8 cellular contexts compared by ENCODE assay signal in genomic region chr2:233418761-233419625, GRCh38.
DNase-seq lines count a peak whose midpoint lies in the region; ATAC-seq and TF ChIP-seq lines count a peak whose summit lies in the region.

No MANE protein-coding gene starts in this region.

- ATAC-seq in GM19023 (IDR thresholded peaks at IDR 0.05; ENCODE audit: unreplicated experiment) (peak; percentile 46), HG03159 (IDR thresholded peaks at IDR 0.05; ENCODE audit: unreplicated experiment) (peak; percentile 44)

- H4K20me1 ChIP-seq in smooth muscle cell (ENCODE audit: low read depth), result no peaks in the 10 kb centered on the region

- peak overlapping the region in 3 of 4 donors; percentile 47 to 62 (median 49) for H3K27ac ChIP-seq in esophagus squamous epithelium
- H3K27ac ChIP-seq in smooth muscle cell (ENCODE audit: low read depth), result peak overlapping the region; percentile 72

- H3K4me3 ChIP-seq in esophagus squamous epithelium (peak overlapping the region in 2 of 4 donors; percentile 3 to 32), smooth muscle cell (no peak overlapping the region)

- no peak for TF ChIP-seq POLR2A in esophagus squamous epithelium (IDR thresholded peaks at IDR 0.05)

- H3K27me3 ChIP-seq in esophagus squamous epithelium (no peaks in the 10 kb centered on the region), smooth muscle cell (ENCODE audit: low read depth) (no peaks in the 10 kb centered on the region)

- WGBS in esophagus squamous epithelium, 2 donors, result 63 to 69% methylated on average over 10 to 12 of the region's 19 CpGs
- WGBS in smooth muscle cell (ENCODE audit: low lambda C conversion rate), result 81% methylated on average over 19 of the region's 19 CpGs

- H3K9me3 ChIP-seq in esophagus squamous epithelium, result no peaks in the 10 kb centered on the region
- no peaks in the 10 kb centered on the region for H3K9me3 ChIP-seq in smooth muscle cell (replicated peaks; ENCODE audit: low read depth)

- H3K36me3 ChIP-seq in esophagus squamous epithelium (no peaks in the 10 kb centered on the region), smooth muscle cell (ENCODE audit: low read depth) (no peaks in the 10 kb centered on the region)

- TF ChIP-seq CTCF in esophagus squamous epithelium (IDR thresholded peaks at IDR 0.05) (no peak), smooth muscle cell (IDR thresholded peaks at IDR 0.05; ENCODE audit: borderline replicate concordance, insufficient read depth, poor library complexity, severe bottlenecking) (no peak)

- H2AFZ ChIP-seq in smooth muscle cell (ENCODE audit: low read depth), result no peak overlapping the region

- DNase-seq in activated CD4-positive, alpha-beta T cell treated with anti-CD3 and anti-CD28 coated beads for 4 hours, result peak; percentile 29 to 52
- no peak for DNase-seq in esophagus squamous epithelium (lab: John Stamatoyannopoulos, UW)
- DNase-seq in smooth muscle cell (lab: John Stamatoyannopoulos, UW; ENCODE audit: unreplicated experiment), result no peak
- no peak for DNase-seq in DMS53 treated with DMSO at 0.1 percent for 48 hours (lab: John Stamatoyannopoulos, UW; ENCODE audit: unreplicated experiment)
- DNase-seq in SKM-1 treated with dmso at 0.1 percent for 144 hours (lab: John Stamatoyannopoulos, UW; ENCODE audit: unreplicated experiment), result no peak
- no peak for DNase-seq in T1000 (lab: John Stamatoyannopoulos, UW)

- intact Hi-C loops in esophagus squamous epithelium (cut with DNase I), result no loop called here

- H3K4me1 ChIP-seq in esophagus squamous epithelium, result peaks cover 0 to 60% (median 21%) of the 10 kb centered on the region in 3 donors
- H3K4me1 ChIP-seq in smooth muscle cell (ENCODE audit: low read depth), result peaks cover 20% of the 10 kb centered on the region

- peak overlapping the region; percentile 64 for H3K4me2 ChIP-seq in smooth muscle cell

- H3F3A ChIP-seq in smooth muscle cell (ENCODE audit: low read depth), result peaks cover 7% of the 10 kb centered on the region

- peak overlapping the region; percentile 38 for H3K9ac ChIP-seq in smooth muscle cell (ENCODE audit: low read depth)

- H3K79me2 ChIP-seq in smooth muscle cell (ENCODE audit: low read depth), result peaks cover 58% of the 10 kb centered on the region

Comparison
In these comparisons a context has a peak if more than half of its experiments do, and no peak if none do; other contexts are left out.
1. DNase-seq: peak in activated CD4-positive, alpha-beta T cell treated with anti-CD3 and anti-CD28 coated beads for 4 hours (2 of 2); none in esophagus squamous epithelium (single experiment), smooth muscle cell (single experiment), DMS53 treated with DMSO at 0.1 percent for 48 hours (single experiment), SKM-1 treated with dmso at 0.1 percent for 144 hours (single experiment) and T1000 (single experiment).